ENCODE assay signal across 1 cellular context in genomic region chr1:21552715-21553114, GRCh38.
TF ChIP-seq lines count a peak whose summit lies in the region.

No MANE protein-coding gene starts in this region.

TF ChIP-seq in H1, 55 proteins besides CTCF, POLR2A, EP300 and RAD21:
- no peak for TF ChIP-seq TCF12 (IDR thresholded peaks at IDR 0.05; ENCODE audit: low read depth, low read length)
- TF ChIP-seq CHD1 (IDR thresholded peaks at IDR 0.05; ENCODE audit: low read depth, low read length), result no peak
- TF ChIP-seq KDM1A (IDR thresholded peaks at IDR 0.05; ENCODE audit: borderline replicate concordance, low read length), result no peak
- no peak for TF ChIP-seq SRF (IDR thresholded peaks at IDR 0.05; ENCODE audit: low read depth, low read length)
- TF ChIP-seq GTF2F1 (IDR thresholded peaks at IDR 0.05; ENCODE audit: borderline replicate concordance, low read depth, low read length), result no peak
- no peak for TF ChIP-seq EZH2 (IDR thresholded peaks at IDR 0.05; ENCODE audit: low read depth, low read length, severe bottlenecking)
- TF ChIP-seq TAF1 (IDR thresholded peaks at IDR 0.05; ENCODE audit: low read depth, low read length), result no peak
- no peak for TF ChIP-seq HDAC6 (IDR thresholded peaks at IDR 0.05; ENCODE audit: low read depth, low read length)
- TF ChIP-seq KDM5A (IDR thresholded peaks at IDR 0.05; ENCODE audit: low read length), result no peak
- TF ChIP-seq, protein P1, sequence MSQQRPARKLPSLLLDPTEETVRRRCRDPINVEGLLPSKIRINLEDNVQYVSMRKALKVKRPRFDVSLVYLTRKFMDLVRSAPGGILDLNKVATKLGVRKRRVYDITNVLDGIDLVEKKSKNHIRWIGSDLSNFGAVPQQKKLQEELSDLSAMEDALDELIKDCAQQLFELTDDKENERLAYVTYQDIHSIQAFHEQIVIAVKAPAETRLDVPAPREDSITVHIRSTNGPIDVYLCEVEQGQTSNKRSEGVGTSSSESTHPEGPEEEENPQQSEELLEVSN (IDR thresholded peaks at IDR 0.05), result no peak
